Comparison of ENCODE assay signal across 8 cellular contexts in genomic region chr1:23167353-23168078, GRCh38. TPM values are rescaled to one million over a fixed set of nuclear protein-coding genes. Genes with fewer than 3 reads are reported as not detected.
A peak's percentile ranks its signal among the peaks of the same experiment; 100 is the strongest.
DNase-seq lines count a peak whose midpoint lies in the region; ATAC-seq and TF ChIP-seq lines count a peak whose summit lies in the region.

No MANE protein-coding gene starts in this region.

- POLR2A ChIA-PET in PC-3 (lab: Charles Lee; ENCODE audit: unreplicated experiment) = interaction anchor here (0.5 to 1.1 kb wide), 2 partner anchors 68 to 79 kb away, joined by 3 to 4 read pairs; no protein-coding TSS in a partner anchor

- no TSS peak for BruUV-seq in PC-3 (replicated peaks; lab: Mats Ljungman, UMichigan)

- TF ChIP-seq EP300 in neural cell (conservative IDR thresholded peaks at IDR 0.05; ENCODE audit: poor library complexity, severe bottlenecking) = no peak

- ATAC-seq in PC-3 (peak; percentile 39), GM19455 (IDR thresholded peaks at IDR 0.05; ENCODE audit: unreplicated experiment) (no peak), GM21447 (IDR thresholded peaks at IDR 0.05; ENCODE audit: unreplicated experiment) (no peak)

- intact Hi-C loops in PC-3 (cut with micrococcal nuclease) = loop anchor here (5.0 kb wide), 1 partner anchor 65 kb away; no protein-coding TSS in a partner anchor

- TF ChIP-seq CTCF in 22Rv1 (IDR thresholded peaks at IDR 0.05) (no peak), GM12875 (IDR thresholded peaks at IDR 0.05; ENCODE audit: borderline replicate concordance, insufficient read depth, low read depth, low read length) (no peak), PC-3 (conservative IDR thresholded peaks at IDR 0.05; ENCODE audit: low read depth, low read length) (no peak), fibroblast of the aortic adventitia (IDR thresholded peaks at IDR 0.05; ENCODE audit: insufficient read depth, low read length) (no peak), neural cell (IDR thresholded peaks at IDR 0.05; ENCODE audit: poor library complexity, severe bottlenecking) (peak; percentile 11)

- H3F3A ChIP-seq in PC-3 (ENCODE audit: low read length, unreplicated experiment) (no peaks in the 10 kb centered on the region), neural cell (ENCODE audit: insufficient read depth, low read length, poor library complexity, severe bottlenecking) (peaks cover 8% of the 10 kb centered on the region)

- H3K27ac ChIP-seq in 22Rv1 = peak overlapping the region; percentile 74
- H3K27ac ChIP-seq in PC-3 (ENCODE audit: low read length) = no peak overlapping the region
- H3K27ac ChIP-seq in neural cell (ENCODE audit: low read length) = peak overlapping the region; percentile 75

- H3K36me3 ChIP-seq in PC-3 (ENCODE audit: low read depth, low read length) = no peaks in the 10 kb centered on the region
- no peaks in the 10 kb centered on the region for H3K36me3 ChIP-seq in neural cell (ENCODE audit: insufficient read depth, low read length)

- H3K79me2 ChIP-seq in PC-3 (ENCODE audit: low read length) (peaks cover 58% of the 10 kb centered on the region), neural cell (replicated peaks; ENCODE audit: insufficient read depth, low read length) (peaks cover 40% of the 10 kb centered on the region)

- H3K4me3 ChIP-seq in GM12875 (ENCODE audit: low read depth, low read length) = peak overlapping the region; percentile 78
- H3K4me3 ChIP-seq in PC-3 (ENCODE audit: low read length) = peak overlapping the region; percentile 98
- peak overlapping the region; percentile 85 for H3K4me3 ChIP-seq in fibroblast of the aortic adventitia (ENCODE audit: low read depth, low read length)
- peak overlapping the region; percentile 94 for H3K4me3 ChIP-seq in neural cell (ENCODE audit: low read length)

- H2AFZ ChIP-seq in PC-3 (ENCODE audit: low read length) = no peak overlapping the region
- H2AFZ ChIP-seq in neural cell (ENCODE audit: low read depth, low read length) = peak overlapping the region; percentile 59

- peak; percentile 36 for DNase-seq in PC-3
- DNase-seq in activated gamma-delta T cell treated with Interleukin-2 at 50 U/mL for 16 hours = peak; percentile 18
- DNase-seq in fibroblast of the aortic adventitia (ENCODE audit: low read depth) = peak; percentile 51

- H3K4me2 ChIP-seq in PC-3 (ENCODE audit: low read length) = peak overlapping the region; percentile 79
- peak overlapping the region; percentile 72 for H3K4me2 ChIP-seq in neural cell (ENCODE audit: low read length)

- peak overlapping the region; percentile 57 for H3K9ac ChIP-seq in PC-3 (ENCODE audit: low read length)
- H3K9ac ChIP-seq in neural cell (ENCODE audit: low read length) = peak overlapping the region; percentile 75

- H4K20me1 ChIP-seq in PC-3 (ENCODE audit: low read length) (peaks cover 38% of the 10 kb centered on the region), neural cell (ENCODE audit: insufficient read depth) (no peaks in the 10 kb centered on the region)

- CTCF ChIA-PET in PC-3 (lab: Charles Lee) = no interaction called here

- H3K27me3 ChIP-seq in PC-3 (ENCODE audit: low read length) (no peaks in the 10 kb centered on the region), neural cell (ENCODE audit: insufficient read depth, low read depth, low read length) (no peaks in the 10 kb centered on the region)

- no peaks in the 10 kb centered on the region for H3K9me2 ChIP-seq in PC-3 (replicated peaks; ENCODE audit: low read length)
- no peaks in the 10 kb centered on the region for H3K9me2 ChIP-seq in neural cell (ENCODE audit: insufficient read depth, low read length)

- peak; percentile 28 for TF ChIP-seq RAD21 in neural cell (conservative IDR thresholded peaks at IDR 0.05)

- H3K4me1 ChIP-seq in PC-3 (ENCODE audit: insufficient read depth, low read length) = peaks cover 12% of the 10 kb centered on the region; the same call in 1 of the 2 replicates

- H3K9me3 ChIP-seq in PC-3 (ENCODE audit: low read length) (no peaks in the 10 kb centered on the region), neural cell (ENCODE audit: low read length) (no peaks in the 10 kb centered on the region)

TF ChIP-seq in neural cell, 6 proteins besides CTCF, POLR2A, EP300 and RAD21:
- TF ChIP-seq SMC3 (conservative IDR thresholded peaks at IDR 0.05; ENCODE audit: poor library complexity) = no peak
- TF ChIP-seq EZH2 (IDR thresholded peaks at IDR 0.05; ENCODE audit: borderline replicate concordance, insufficient read depth, low read length, poor library complexity, severe bottlenecking) = no peak
- TF ChIP-seq TAF1 (IDR thresholded peaks at IDR 0.05; ENCODE audit: low read depth) = peak; percentile 25
- peak; percentile 55 for TF ChIP-seq POLR2AphosphoS5 (IDR thresholded peaks at IDR 0.05)
- peak; percentile 56 for TF ChIP-seq MXI1 (conservative IDR thresholded peaks at IDR 0.05; ENCODE audit: poor library complexity, severe bottlenecking)
- TF ChIP-seq REST (IDR thresholded peaks at IDR 0.05; ENCODE audit: borderline replicate concordance) = no peak
TF ChIP-seq in neural cell: peak in this region for 3.

RNA-seq across cellular contexts. Expression of gene LUZP1, which starts 1.1 kb away (rescaled TPM):
- 17.5 and 17.8 TPM in 2 replicates for total RNA-seq in PC-3 (2014; rRNA removed)
- total RNA-seq in fibroblast of the aortic adventitia (ENCODE audit: low replicate concordance) = 26.2 and 107 TPM in 2 replicates
- 2.3 and 3.4 TPM in 2 replicates for polyA plus RNA-seq in neural cell
- 14.9 and 19.1 TPM in 2 replicates for polyA minus RNA-seq in neural cell

RNA-seq across cellular contexts. Expression of gene HTR1D, which starts 49.8 kb away (rescaled TPM):
- total RNA-seq in PC-3 (2014; rRNA removed) (1.3 TPM in 2 replicates), fibroblast of the aortic adventitia (ENCODE audit: low replicate concordance) (not detected in 2 replicates)
- polyA plus RNA-seq in neural cell = not detected in 2 replicates
- polyA minus RNA-seq in neural cell = not detected in 2 replicates
